ENCODE assay signal across 23 cellular contexts in the genomic region with DNA sequence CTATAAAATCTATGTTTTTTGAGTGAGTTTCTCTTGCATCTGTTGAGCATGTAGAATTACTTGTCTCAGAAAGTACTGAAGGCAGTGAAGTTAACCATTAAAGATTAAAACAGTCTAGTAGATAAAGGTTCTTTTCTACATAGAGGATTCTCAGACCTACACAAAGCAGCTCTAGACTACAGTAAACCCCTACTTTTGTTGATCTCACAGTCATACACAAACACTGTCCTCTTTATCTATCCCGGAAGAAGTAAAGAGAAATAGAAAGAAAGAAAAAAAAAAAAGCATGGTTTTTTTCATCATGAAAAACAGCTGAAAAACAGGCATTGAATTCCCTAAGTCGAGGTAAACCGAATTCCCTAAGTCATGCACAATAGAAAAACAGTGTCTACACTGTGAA. TPM values are rescaled to one million over a fixed set of nuclear protein-coding genes. Genes with fewer than 3 reads are reported as not detected.
DNase-seq lines count a peak whose midpoint lies in the region; TF ChIP-seq lines count a peak whose summit lies in the region.
"Had no signal": no experiment of that assay in that cellular context is flagged by ENCODE, and none has a peak within 500 bp of the region (broad histone marks: within the 10 kb centered on the region; RNA-seq: fewer than 3 reads in every experiment).

No MANE protein-coding gene starts in this region.

- H3K23ac ChIP-seq in neuronal stem cell (ENCODE audit: low read depth, low read length, poor library complexity) = no peak overlapping the region

- no peak overlapping the region for H4K91ac ChIP-seq in neuronal stem cell (ENCODE audit: low read depth, low read length, poor library complexity)

- H3K36me3 Mint-ChIP-seq in endodermal cell (ENCODE audit: low read depth) = no peaks in the 10 kb centered on the region
- peaks cover 15% of the 10 kb centered on the region for H3K36me3 Mint-ChIP-seq in nephron (ENCODE audit: low read depth)
- H3K36me3 Mint-ChIP-seq: CD14-positive monocyte; CD8-positive, alpha-beta memory T cell had no signal

- in situ Hi-C loops in SK-MEL-5 (cut with HindIII; ENCODE audit: low pct_unique_long_range_greater_than_20kb, low sequenced_read_pairs) = no loop called here

- TF ChIP-seq CTCF in endodermal cell (conservative IDR thresholded peaks at IDR 0.05) (no peak), nephron (IDR thresholded peaks at IDR 0.05; ENCODE audit: unreplicated experiment in 3 of 3) (no peak)

- H3K79me1 ChIP-seq in neuronal stem cell (ENCODE audit: low read depth, low read length) = peaks cover 1% of the 10 kb centered on the region

- H3K27ac Mint-ChIP-seq in endodermal cell = peak overlapping the region; percentile 65
- peak overlapping the region in 2 of 3 experiments; percentile 56 to 69 for H3K27ac Mint-ChIP-seq in nephron
- H3K27ac Mint-ChIP-seq: CD14-positive monocyte; CD4-positive, alpha-beta T cell; CD8-positive, alpha-beta memory T cell had no signal

- no peak overlapping the region for H3K14ac ChIP-seq in neuronal stem cell (ENCODE audit: low read length)

- H3K4me3 ChIP-seq in endodermal cell (ENCODE audit: low read length) (no peak overlapping the region), neuronal stem cell (ENCODE audit: low read length in 2 of 2) (no peak overlapping the region)
- H3K4me3 ChIP-seq: A549; BLaER1 treated with 17β-estradiol and CSF1 and Interleukin-3, amounts not matched to agents 10 nM and 100 nM; GM12878; GM23248 had no signal

- DNase-seq in SK-MEL-5 (ENCODE audit: low read depth, low spot score) (peak; percentile 69), endodermal cell (no peak), DMS153 treated with DMSO at 0.1 percent for 48 hours (lab: John Stamatoyannopoulos, UW; ENCODE audit: unreplicated experiment) (no peak), NCI-H774 (lab: John Stamatoyannopoulos, UW) (no peak), GF-D8 (lab: John Stamatoyannopoulos, UW) (no peak), neuronal stem cell (ENCODE audit: low spot score) (no peak)
- DNase-seq: 8988T; ACHN; AML-193; BE2C; Calu3; CD4-positive, alpha-beta T cell; CD8-positive, alpha-beta memory T cell; COR-L47; DND-41; GM23248; H7; HCEC 1CT had no signal

- no peak overlapping the region for H3K9ac ChIP-seq in endodermal cell (ENCODE audit: extremely low read depth, low read length, poor library complexity, severe bottlenecking)
- no peak overlapping the region for H3K9ac ChIP-seq in neuronal stem cell (ENCODE audit: low read depth, low read length, poor library complexity)
- H3K9ac ChIP-seq: BLaER1 treated with 17β-estradiol and CSF1 and Interleukin-3, amounts not matched to agents 10 nM and 100 nM; GM23248 had no signal

- H2BK120ac ChIP-seq in neuronal stem cell (ENCODE audit: low read depth, low read length) = no peak overlapping the region

- H3K18ac ChIP-seq in neuronal stem cell (ENCODE audit: low read length) = no peak overlapping the region

- H2BK15ac ChIP-seq in neuronal stem cell (ENCODE audit: low read length) = no peak overlapping the region

- H3K27ac ChIP-seq in endodermal cell (ENCODE audit: low read depth, low read length) = no peak overlapping the region
- H3K27ac ChIP-seq in neuronal stem cell (replicated peaks; ENCODE audit: low read length) = no peak overlapping the region
- H3K27ac ChIP-seq: A549; BLaER1 treated with 17β-estradiol and CSF1 and Interleukin-3, amounts not matched to agents 10 nM and 100 nM; GM23248 had no signal

- H2AK5ac ChIP-seq in neuronal stem cell (ENCODE audit: low read depth, low read length) = no peak overlapping the region

- no peak overlapping the region for H2BK5ac ChIP-seq in neuronal stem cell (ENCODE audit: low read length)

- H3K9me3 Mint-ChIP-seq in endodermal cell = no peaks in the 10 kb centered on the region
- no peaks in the 10 kb centered on the region for H3K9me3 Mint-ChIP-seq in nephron
- H3K9me3 Mint-ChIP-seq: CD4-positive, alpha-beta T cell; CD8-positive, alpha-beta memory T cell had no signal

- H3K9me3 ChIP-seq in endodermal cell (ENCODE audit: control insufficient read depth, low read length) = no peaks in the 10 kb centered on the region
- H3K9me3 ChIP-seq in neuronal stem cell (replicated peaks in 1 of 2; ENCODE audit: control insufficient read depth in 2 of 2, insufficient read depth in 1 of 2, low read depth in 1 of 2, low read length in 2 of 2) = no peaks in the 10 kb centered on the region
- H3K9me3 ChIP-seq: A549; BE2C; BLaER1 treated with 17β-estradiol and CSF1 and Interleukin-3, amounts not matched to agents 10 nM and 100 nM had no signal

- H3K4me2 ChIP-seq in neuronal stem cell (ENCODE audit: insufficient read depth, low read length, poor library complexity, severe bottlenecking) = no peak overlapping the region
- H3K4me2 ChIP-seq: A549; BLaER1 treated with 17β-estradiol and CSF1 and Interleukin-3, amounts not matched to agents 10 nM and 100 nM had no signal

- peaks cover 10% of the 10 kb centered on the region for H3K4me1 Mint-ChIP-seq in endodermal cell
- peaks cover 26% of the 10 kb centered on the region for H3K4me1 Mint-ChIP-seq in nephron
- H3K4me1 Mint-ChIP-seq: CD14-positive monocyte; CD8-positive, alpha-beta memory T cell had no signal

- 91% methylated on average over 3 of the region's 3 CpGs; no CpG with 5 or more reads in 1 of the 2 experiments for WGBS in endodermal cell (ENCODE audit: insufficient coverage in 1 of 2, insufficient read length in 1 of 2), 2 experiments
- WGBS in neuronal stem cell (ENCODE audit: extremely low coverage in 2 of 2, insufficient read length in 2 of 2, insufficient replicate concordance in 1 of 2), 2 donors = no CpG with 5 or more reads among the region's 3 CpGs

- H3K27me3 Mint-ChIP-seq in endodermal cell (ENCODE audit: insufficient read depth) (no peaks in the 10 kb centered on the region), nephron (ENCODE audit: low read depth) (no peaks in the 10 kb centered on the region)

- H3K4me1 ChIP-seq in endodermal cell (ENCODE audit: control insufficient read depth, insufficient read depth, low read length) (no peaks in the 10 kb centered on the region), neuronal stem cell (ENCODE audit: control insufficient read depth in 2 of 2, insufficient read depth in 1 of 2, low read depth in 1 of 2, low read length in 2 of 2) (no peaks in the 10 kb centered on the region)
- H3K4me1 ChIP-seq: A549, BE2C had no signal

- no peak overlapping the region for H3K4ac ChIP-seq in neuronal stem cell (ENCODE audit: low read length)

- H2BK12ac ChIP-seq in neuronal stem cell (ENCODE audit: low read length) = no peak overlapping the region

- H3K4me3 Mint-ChIP-seq in endodermal cell = no peak overlapping the region
- no peak overlapping the region for H3K4me3 Mint-ChIP-seq in nephron
- H3K4me3 Mint-ChIP-seq: CD14-positive monocyte; CD4-positive, alpha-beta T cell; CD8-positive, alpha-beta memory T cell had no signal

- H3K36me3 ChIP-seq in endodermal cell (ENCODE audit: control insufficient read depth, insufficient read depth, low read length) (no peaks in the 10 kb centered on the region), neuronal stem cell (replicated peaks in 1 of 2; ENCODE audit: control insufficient read depth in 2 of 2, insufficient read depth in 2 of 2, low read length in 2 of 2) (no peaks in the 10 kb centered on the region)
- H3K36me3 ChIP-seq: BE2C; BLaER1 treated with 17β-estradiol and CSF1 and Interleukin-3, amounts not matched to agents 10 nM and 100 nM had no signal

- no peak overlapping the region for H4K8ac ChIP-seq in neuronal stem cell (ENCODE audit: low read depth, low read length)

- no peak overlapping the region for H2AFZ ChIP-seq in neuronal stem cell (ENCODE audit: low read length)
- H2AFZ ChIP-seq: GM23248 had no signal

- H3K27me3 ChIP-seq in endodermal cell (ENCODE audit: control insufficient read depth, insufficient read depth, low read length, poor library complexity, severe bottlenecking) = no peaks in the 10 kb centered on the region
- H3K27me3 ChIP-seq in neuronal stem cell (ENCODE audit: control insufficient read depth in 3 of 3, insufficient read depth in 3 of 3, low read depth in 1 of 3, low read length in 3 of 3) = no peaks in the 10 kb centered on the region
- H3K27me3 ChIP-seq: BE2C; BLaER1 treated with 17β-estradiol and CSF1 and Interleukin-3, amounts not matched to agents 10 nM and 100 nM had no signal

RNA-seq across cellular contexts. Expression of a gene that starts 58.6 kb away (rescaled TPM):
- total RNA-seq in SK-MEL-5 (2014; rRNA removed; shearing (Covaris generic)) = 7.5 and 10.4 TPM in 2 replicates
- polyA plus RNA-seq in SK-MEL-5 (2015; cell fraction: cytosol; rRNA removed) = 2.9 and 20.0 TPM in 2 replicates
- polyA plus RNA-seq in SK-MEL-5 (2015; cell fraction: nucleus; rRNA removed) = 26.3 and 30.5 TPM in 2 replicates
- total RNA-seq in endodermal cell = 1 to 10 TPM; 4.0 to 6.2 TPM
- polyA plus RNA-seq in endodermal cell (2013, experiment 1 of 2) = 4.5 TPM
- polyA plus RNA-seq in endodermal cell (2013, experiment 2 of 2) = 6.3 TPM
- 1.5 TPM for polyA plus RNA-seq in neuronal stem cell (2013, experiment 1 of 2)
- polyA plus RNA-seq in neuronal stem cell (2013, experiment 2 of 2) = 1.5 TPM
- total RNA-seq: Calu3; CD8-positive, alpha-beta memory T cell; GM23248 had no signal
- polyA plus RNA-seq: A549; CD14-positive monocyte; CD8-positive, alpha-beta memory T cell had no signal
